In genomic region chr1:184618851-184619250, GRCh38 we compare ENCODE assay signal across 24 cellular contexts.
A peak's percentile ranks its signal among the peaks of the same experiment; 100 is the strongest.
DNase-seq lines count a peak whose midpoint lies in the region; ATAC-seq and TF ChIP-seq lines count a peak whose summit lies in the region.
"Had no signal": no experiment of that assay in that cellular context is flagged by ENCODE, and none has a peak within 500 bp of the region (broad histone marks: within the 10 kb centered on the region; RNA-seq: fewer than 3 reads in every experiment).

No MANE protein-coding gene starts in this region.

- H3K27ac Mint-ChIP-seq in MCF 10A (ENCODE audit: low read depth, unreplicated experiment) (peak overlapping the region; percentile 64), nephron (peak overlapping the region in 2 of 3 experiments; percentile 37 to 69)
- H3K27ac Mint-ChIP-seq: B cell; CD14-positive monocyte; CD4-positive, alpha-beta memory T cell; CD4-positive, CD25-positive, alpha-beta regulatory T cell; CD8-positive, alpha-beta memory T cell had no signal

- no peak overlapping the region for H3K4me3 Mint-ChIP-seq in MCF 10A (ENCODE audit: unreplicated experiment)
- H3K4me3 Mint-ChIP-seq in nephron: no peak overlapping the region
- H3K4me3 Mint-ChIP-seq: B cell; CD14-positive monocyte; CD4-positive, alpha-beta memory T cell; CD4-positive, CD25-positive, alpha-beta regulatory T cell; CD8-positive, alpha-beta memory T cell had no signal

- WGBS in mammary epithelial cell (ENCODE audit: low coverage, missing lambda C conversion rate): 95% methylated on average over 3 of the region's 3 CpGs

- BruUV-seq in MCF 10A (replicated peaks; lab: Mats Ljungman, UMichigan) (no TSS peak), mammary epithelial cell (replicated peaks; lab: Mats Ljungman, UMichigan) (no TSS peak)

- dilution Hi-C loops in mammary epithelial cell (cut with HindIII; ENCODE audit: low sequenced_read_pairs): no loop called here

- no peak for TF ChIP-seq POLR2A in gastrocnemius medialis (IDR thresholded peaks at IDR 0.05)

- ATAC-seq in gastrocnemius medialis (no peak), HG03097 (IDR thresholded peaks at IDR 0.05; ENCODE audit: low FRiP score, unreplicated experiment) (no peak), left lung (no peak)
- ATAC-seq: A549, GM12878 had no signal

- POLR2A ChIA-PET in MCF 10A (lab: Yijun Ruan, JAX): interaction anchor here (0.7 to 2.7 kb wide), 4 partner anchors 8 to 229 kb away, joined by 3 to 10 read pairs (median 6); no protein-coding TSS in a partner anchor

- peaks cover 32% of the 10 kb centered on the region for H3K36me3 Mint-ChIP-seq in MCF 10A (ENCODE audit: insufficient read depth, unreplicated experiment)
- no peaks in the 10 kb centered on the region for H3K36me3 Mint-ChIP-seq in nephron (ENCODE audit: low read depth)
- H3K36me3 Mint-ChIP-seq: CD14-positive monocyte; CD4-positive, alpha-beta memory T cell; CD4-positive, CD25-positive, alpha-beta regulatory T cell had no signal

- in situ Hi-C loops in mammary epithelial cell (cut with MboI; ENCODE audit: low sequenced_read_pairs in 2 of 2): no loop called here
- in situ Hi-C loops in gastrocnemius medialis (cut with MboI; ENCODE audit: low sequenced_read_pairs in 4 of 4): no loop called here

- no peak overlapping the region for H2AFZ ChIP-seq in mammary epithelial cell (ENCODE audit: low read depth, low read length)

- no peaks in the 10 kb centered on the region for H3K27me3 Mint-ChIP-seq in MCF 10A (ENCODE audit: insufficient read depth, unreplicated experiment)
- H3K27me3 Mint-ChIP-seq in nephron (ENCODE audit: low read depth): peaks cover 4% of the 10 kb centered on the region
- H3K27me3 Mint-ChIP-seq: B cell had no signal

- DNase-seq in MCF 10A (ENCODE audit: unreplicated experiment) (no peak), mammary epithelial cell (no peak), gastrocnemius medialis (no peak), left lung (no peak)
- DNase-seq: AML-193; CD4-positive, alpha-beta memory T cell; CD4-positive, CD25-positive, alpha-beta regulatory T cell; CD8-positive, alpha-beta memory T cell; COR-L47; DMS 273 treated with DMSO at 0.1 percent for 48 hours; DMS153; DMS53; DMS79; DND-41; EL; GDM1 had no signal

- H3K36me3 ChIP-seq in mammary epithelial cell (ENCODE audit: insufficient read depth, low read length) (no peaks in the 10 kb centered on the region), gastrocnemius medialis (peaks cover 0 to 10% of the 10 kb centered on the region in 2 donors), left lung (no peaks in the 10 kb centered on the region)

- TF ChIP-seq CTCF in MCF 10A (IDR thresholded peaks at IDR 0.05; ENCODE audit: unreplicated experiment) (no peak), mammary epithelial cell (conservative IDR thresholded peaks at IDR 0.05 in 1 of 2, IDR thresholded peaks at IDR 0.05 in 1 of 2; ENCODE audit: extremely low read depth in 1 of 2, insufficient read depth in 1 of 2, low read depth in 1 of 2, low read length in 2 of 2) (no peak), nephron (IDR thresholded peaks at IDR 0.05; ENCODE audit: unreplicated experiment in 3 of 3) (no peak), gastrocnemius medialis (IDR thresholded peaks at IDR 0.05 in 4 of 5, conservative IDR thresholded peaks at IDR 0.05 in 1 of 5) (no peak), left lung (IDR thresholded peaks at IDR 0.05) (no peak)

- no peaks in the 10 kb centered on the region for H3K27me3 ChIP-seq in mammary epithelial cell (ENCODE audit: insufficient read depth, low read length)
- H3K27me3 ChIP-seq in gastrocnemius medialis: no peaks in the 10 kb centered on the region
- H3K27me3 ChIP-seq in left lung: no peaks in the 10 kb centered on the region
- H3K27me3 ChIP-seq: BLaER1 treated with 17β-estradiol and CSF1 and Interleukin-3, amounts not matched to agents 10 nM and 100 nM had no signal

- H3K27ac ChIP-seq in mammary epithelial cell (ENCODE audit: insufficient read depth, low read depth, low read length) (no peak overlapping the region), gastrocnemius medialis (peak overlapping the region; percentile 87 to 97 (median 88)), left lung (no peak overlapping the region)
- H3K27ac ChIP-seq: 22Rv1; A549; BLaER1 treated with 17β-estradiol and CSF1 and Interleukin-3, amounts not matched to agents 10 nM and 100 nM had no signal

- H3K9ac ChIP-seq in mammary epithelial cell (ENCODE audit: insufficient read depth, low read length): no peak overlapping the region
- H3K9ac ChIP-seq: BLaER1 treated with 17β-estradiol and CSF1 and Interleukin-3, amounts not matched to agents 10 nM and 100 nM had no signal

- no peaks in the 10 kb centered on the region for H3K79me2 ChIP-seq in mammary epithelial cell (ENCODE audit: insufficient read depth, low read length)

- H3K4me1 ChIP-seq in mammary epithelial cell (ENCODE audit: insufficient read depth, low read length) (peaks cover 9% of the 10 kb centered on the region), gastrocnemius medialis (peaks cover 61 to 64% of the 10 kb centered on the region in 2 donors), left lung (peaks cover 0 to 14% of the 10 kb centered on the region in 2 donors)

- intact Hi-C loops in MCF 10A (cut with micrococcal nuclease) (no loop called here), mammary epithelial cell (cut with micrococcal nuclease) (no loop called here), gastrocnemius medialis (cut with DNase I; ENCODE audit: low total_unique reads) (no loop called here), left lung (cut with DNase I) (no loop called here)

- no peaks in the 10 kb centered on the region for H3K9me3 ChIP-seq in mammary epithelial cell (replicated peaks; ENCODE audit: insufficient read depth, low read length)
- no peaks in the 10 kb centered on the region for H3K9me3 ChIP-seq in gastrocnemius medialis
- no peaks in the 10 kb centered on the region for H3K9me3 ChIP-seq in left lung
- H3K9me3 ChIP-seq: A549; BLaER1 treated with 17β-estradiol and CSF1 and Interleukin-3, amounts not matched to agents 10 nM and 100 nM had no signal

- no peaks in the 10 kb centered on the region for H4K20me1 ChIP-seq in mammary epithelial cell (ENCODE audit: insufficient read depth, low read length)
- H4K20me1 ChIP-seq: BLaER1 treated with 17β-estradiol and CSF1 and Interleukin-3, amounts not matched to agents 10 nM and 100 nM had no signal

- H3K4me3 ChIP-seq in mammary epithelial cell (replicated peaks in 1 of 3; ENCODE audit: insufficient read depth in 1 of 3, low read depth in 2 of 3, low read length in 3 of 3): no peak overlapping the region
- H3K4me3 ChIP-seq in gastrocnemius medialis: no peak overlapping the region
- no peak overlapping the region for H3K4me3 ChIP-seq in left lung
- H3K4me3 ChIP-seq: A549; BLaER1 treated with 17β-estradiol and CSF1 and Interleukin-3, amounts not matched to agents 10 nM and 100 nM; GM12878 had no signal

- peaks cover 33% of the 10 kb centered on the region for H3K4me1 Mint-ChIP-seq in MCF 10A (ENCODE audit: insufficient read depth, unreplicated experiment)
- H3K4me1 Mint-ChIP-seq in nephron: peaks cover 63% of the 10 kb centered on the region
- H3K4me1 Mint-ChIP-seq: B cell; CD4-positive, alpha-beta memory T cell; CD4-positive, CD25-positive, alpha-beta regulatory T cell; CD8-positive, alpha-beta memory T cell had no signal

- H3K9me3 Mint-ChIP-seq in MCF 10A (ENCODE audit: unreplicated experiment) (peaks cover 8% of the 10 kb centered on the region), nephron (no peaks in the 10 kb centered on the region)
- H3K9me3 Mint-ChIP-seq: CD14-positive monocyte; CD4-positive, alpha-beta memory T cell; CD8-positive, alpha-beta memory T cell had no signal

- H3K4me2 ChIP-seq in mammary epithelial cell (ENCODE audit: insufficient read depth, low read depth, low read length): no peak overlapping the region
- H3K4me2 ChIP-seq: A549 had no signal

- CTCF ChIA-PET in MCF 10A (lab: Yijun Ruan, JAX): interaction anchor here (1.4 kb wide), 1 partner anchor 72 kb away, joined by 6 read pairs; no protein-coding TSS in a partner anchor
- CTCF ChIA-PET in mammary epithelial cell (lab: Charles Lee; ENCODE audit: low non-redundant PET): no interaction called here

Comparison
In these comparisons a context has a peak if more than half of its experiments do, and no peak if none do; other contexts are left out.
1. H3K27ac ChIP-seq: peak in gastrocnemius medialis (4 of 4); none in mammary epithelial cell (single experiment) and left lung (0 of 2).